Comparison of ENCODE assay signal across 8 cellular contexts in genomic region chr3:142447852-142448315, GRCh38. TPM values are rescaled to one million over a fixed set of nuclear protein-coding genes. Genes with fewer than 3 reads are reported as not detected.
DNase-seq lines count a peak whose midpoint lies in the region; ATAC-seq and TF ChIP-seq lines count a peak whose summit lies in the region.

XRN1 (minus strand) TSS chr3:142448037; CDS start chr3:142447944, 93 bp downstream.

- ATAC-seq in HG02884 (IDR thresholded peaks at IDR 0.05; ENCODE audit: unreplicated experiment): peak; percentile 87
- ATAC-seq in left cardiac atrium: peak; percentile 100
- peak; percentile 100 for ATAC-seq in upper lobe of left lung (ENCODE audit: low FRiP score in 2 of 2)

- no peaks in the 10 kb centered on the region for H3K9me3 ChIP-seq in upper lobe of left lung

- peaks cover 0 to 8% (median 3%) of the 10 kb centered on the region in 4 donors for H3K36me3 ChIP-seq in upper lobe of left lung

- no peak for TF ChIP-seq CTCF in upper lobe of left lung (IDR thresholded peaks at IDR 0.05)

- H3K27ac Mint-ChIP-seq in T-helper 1 cell treated with Interleukin-12 subunit alpha and Interleukin-12 subunit beta and Interleukin-4 antibody, amounts not matched to agents 30 μg/mL and 1 μg/mL, for 36 hours: peak within 1 kb of the TSS; percentile 98

- peak within 1 kb of the TSS; percentile 66 to 87 (median 72) for H3K4me3 ChIP-seq in upper lobe of left lung

- H3K36me3 Mint-ChIP-seq in T-helper 1 cell treated with Interleukin-12 subunit alpha and Interleukin-12 subunit beta and Interleukin-4 antibody, amounts not matched to agents 30 μg/mL and 1 μg/mL, for 36 hours (ENCODE audit: low read depth): peaks cover 38% of the 10 kb centered on the region

- peak within 1 kb of the TSS; percentile 97 to 99 (median 98) for H3K27ac ChIP-seq in upper lobe of left lung

- H3K4me1 Mint-ChIP-seq in T-helper 1 cell treated with Interleukin-12 subunit alpha and Interleukin-12 subunit beta and Interleukin-4 antibody, amounts not matched to agents 30 μg/mL and 1 μg/mL, for 36 hours (ENCODE audit: low read depth): peaks cover 29% of the 10 kb centered on the region

- 0% methylated on average over 10 to 12 of the region's 40 CpGs for WGBS in upper lobe of left lung, 2 donors

- peak in 1 of 4 donors; percentile 1 for TF ChIP-seq EP300 in upper lobe of left lung (IDR thresholded peaks at IDR 0.05)

- no peaks in the 10 kb centered on the region for H3K27me3 Mint-ChIP-seq in T-helper 1 cell treated with Interleukin-12 subunit alpha and Interleukin-12 subunit beta and Interleukin-4 antibody, amounts not matched to agents 30 μg/mL and 1 μg/mL, for 36 hours (ENCODE audit: low read depth)

- TF ChIP-seq POLR2A in GM15510 (IDR thresholded peaks at IDR 0.05; ENCODE audit: borderline replicate concordance, extremely low read depth, insufficient read length): peak; percentile 93
- peak in 3 of 4 donors; percentile 49 to 85 (median 83) for TF ChIP-seq POLR2A in upper lobe of left lung (IDR thresholded peaks at IDR 0.05)

- peaks cover 27 to 42% (median 28%) of the 10 kb centered on the region in 4 donors for H3K4me1 ChIP-seq in upper lobe of left lung

- H3K9me3 Mint-ChIP-seq in T-helper 1 cell treated with Interleukin-12 subunit alpha and Interleukin-12 subunit beta and Interleukin-4 antibody, amounts not matched to agents 30 μg/mL and 1 μg/mL, for 36 hours: no peaks in the 10 kb centered on the region

- DNase-seq in NCI-H1694 treated with DMSO at 0.1 percent for 48 hours (lab: John Stamatoyannopoulos, UW): peak; percentile 72
- DNase-seq in amniotic stem cell (lab: John Stamatoyannopoulos, UW): peak; percentile 91
- peak; percentile 96 for DNase-seq in left cardiac atrium
- peak; percentile 99 for DNase-seq in posterior vena cava (ENCODE audit: low spot score)
- DNase-seq in upper lobe of left lung: peak; percentile 97 to 99

- intact Hi-C loops in left cardiac atrium (cut with DNase I): no loop called here
- intact Hi-C loops in posterior vena cava (cut with DNase I): no loop called here

- H3K27me3 ChIP-seq in upper lobe of left lung: no peaks in the 10 kb centered on the region

- H3K4me3 Mint-ChIP-seq in T-helper 1 cell treated with Interleukin-12 subunit alpha and Interleukin-12 subunit beta and Interleukin-4 antibody, amounts not matched to agents 30 μg/mL and 1 μg/mL, for 36 hours: peak within 1 kb of the TSS; percentile 96

RNA-seq across cellular contexts. Expression of gene XRN1, which starts in this region (rescaled TPM):
- total RNA-seq in left cardiac atrium (10 to 100 TPM; 16.9 to 21.8 TPM), posterior vena cava (10 to 100 TPM; 41.3 to 42.0 TPM), upper lobe of left lung (10 to 100 TPM; 34.1 to 60.5 (median 38.4) TPM)

Comparison
In these comparisons a context has a peak if more than half of its experiments do, and no peak if none do; other contexts are left out.
1. Peak in every context shown above with its lines: DNase-seq, ATAC-seq, H3K4me3 ChIP-seq and H3K27ac ChIP-seq.